In the genomic region with DNA sequence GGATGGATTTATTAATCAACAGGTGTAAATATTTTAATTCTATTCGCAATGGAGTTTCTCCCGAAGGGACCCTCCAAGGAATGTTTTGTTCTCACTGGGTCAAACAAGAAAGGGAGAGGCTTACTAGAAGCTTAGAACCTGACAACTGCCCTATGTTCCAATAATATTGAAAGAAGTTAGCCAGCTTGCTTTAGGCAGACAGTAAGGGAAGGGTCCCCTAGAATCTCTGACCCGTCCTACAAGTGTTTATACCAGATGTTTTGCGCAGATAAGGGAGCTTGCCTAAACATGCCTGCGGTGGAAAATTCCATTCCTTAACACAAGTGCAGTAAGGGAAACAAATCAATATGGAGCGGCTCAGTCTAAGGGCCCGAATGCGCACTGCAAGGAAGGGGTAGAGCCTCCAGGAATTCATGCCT, we compare ENCODE assay signal across 24 cellular contexts. TPM values are rescaled to one million over a fixed set of nuclear protein-coding genes. Genes with fewer than 3 reads are reported as not detected.
A peak's percentile ranks its signal among the peaks of the same experiment; 100 is the strongest.
DNase-seq lines count a peak whose midpoint lies in the region; ATAC-seq and TF ChIP-seq lines count a peak whose summit lies in the region.
"Had no signal": no experiment of that assay in that cellular context is flagged by ENCODE, and none has a peak within 500 bp of the region (broad histone marks: within the 10 kb centered on the region; RNA-seq: fewer than 3 reads in every experiment).

No MANE protein-coding gene starts in this region.

- no peak overlapping the region for H3K4ac ChIP-seq in mesenchymal stem cell (ENCODE audit: low read depth in 1 of 2, low read length in 2 of 2)

- no peaks in the 10 kb centered on the region for H4K20me1 ChIP-seq in HCT116 (ENCODE audit: insufficient read depth)

- intact Hi-C loops in HCT116 (cut with micrococcal nuclease), result loop anchor here (2.0 to 10.0 kb wide), 4 partner anchors 114 to 1662 kb away; no protein-coding TSS in a partner anchor

- H3K9me3 ChIP-seq in HCT116 (ENCODE audit: control insufficient read depth in 1 of 2, insufficient read depth in 1 of 2, low read depth in 1 of 2, low read length in 2 of 2) (no peaks in the 10 kb centered on the region), mesenchymal stem cell (ENCODE audit: control insufficient read depth, low read length) (no peaks in the 10 kb centered on the region)
- H3K9me3 ChIP-seq: heart left ventricle, sigmoid colon, SJSA1, thoracic aorta had no signal

- peak overlapping the region; percentile 61 for H2BK120ac ChIP-seq in mesenchymal stem cell (ENCODE audit: low read depth, low read length)

- no peak overlapping the region for H2BK5ac ChIP-seq in mesenchymal stem cell (ENCODE audit: low read depth, low read length, poor library complexity, severe bottlenecking)

- H3K4me1 ChIP-seq in HCT116 (ENCODE audit: control insufficient read depth in 1 of 2, insufficient read depth in 2 of 2, low read length in 2 of 2) (peaks cover 0 to 8% of the 10 kb centered on the region in 2 experiments; a peak in 1 of 4 replicates), mesenchymal stem cell (ENCODE audit: control insufficient read depth, insufficient read depth, low read depth, low read length) (no peaks in the 10 kb centered on the region)
- H3K4me1 ChIP-seq: heart left ventricle, SJSA1 had no signal

- H2AFZ ChIP-seq in HCT116 (ENCODE audit: low read depth, low read length, poor library complexity, severe bottlenecking), result peak overlapping the region; percentile 84
- H2AFZ ChIP-seq in mesenchymal stem cell (ENCODE audit: low read depth, low read length), result peak overlapping the region; percentile 61

- H3K36me3 ChIP-seq in HCT116 (ENCODE audit: control insufficient read depth in 1 of 2, insufficient read depth in 2 of 2, low read length in 2 of 2) (no peaks in the 10 kb centered on the region), mesenchymal stem cell (ENCODE audit: control insufficient read depth in 1 of 2, insufficient read depth in 2 of 2, low read depth in 1 of 2, low read length in 2 of 2) (no peaks in the 10 kb centered on the region)
- H3K36me3 ChIP-seq: heart left ventricle, sigmoid colon, SJSA1, thoracic aorta had no signal

- DNase-seq in ELF-1 (ENCODE audit: low read depth, low spot score), result peak; percentile 62
- no peak for DNase-seq in HCT116 (ENCODE audit: low read depth, low spot score)
- DNase-seq in amniotic epithelial cell (ENCODE audit: low read depth), result peak; percentile 42
- DNase-seq in mesenchymal stem cell, result peak; percentile 44
- no peak for DNase-seq in SHP77 treated with DMSO at 0.1 percent for 48 hours (lab: John Stamatoyannopoulos, UW)
- no peak for DNase-seq in kidney tubule cell (ENCODE audit: low spot score)
- no peak for DNase-seq in NCI-H2227 (lab: John Stamatoyannopoulos, UW; ENCODE audit: unreplicated experiment)
- DNase-seq in ureter (ENCODE audit: low spot score), result no peak
- DNase-seq: activated naive CD4-positive, alpha-beta T cell; amygdala; effector CD4-positive, alpha-beta T cell; GOT3; heart left ventricle; left colon; NCI-H1930; NCI-H2227 treated with DMSO at 0.1 percent for 48 hours; sigmoid colon had no signal

- no peak overlapping the region for H4K91ac ChIP-seq in mesenchymal stem cell (ENCODE audit: low read length)

- H3K14ac ChIP-seq in mesenchymal stem cell (ENCODE audit: low read length in 2 of 2), result peak overlapping the region in 1 of 2 experiments; percentile 44

- H3K79me2 ChIP-seq in HCT116 (ENCODE audit: insufficient read depth, low read length), result no peaks in the 10 kb centered on the region

- no peak for ATAC-seq in HCT116

- POLR2A ChIA-PET in HCT116 (lab: Charles Lee), result no interaction called here

- H2BK12ac ChIP-seq in mesenchymal stem cell (ENCODE audit: low read length in 2 of 2), result peak overlapping the region in 1 of 2 experiments; percentile 24

- H3K9me2 ChIP-seq in HCT116 (ENCODE audit: insufficient read depth), result no peaks in the 10 kb centered on the region

- H3K9ac ChIP-seq in HCT116 (ENCODE audit: low read length), result no peak overlapping the region
- H3K9ac ChIP-seq in mesenchymal stem cell (ENCODE audit: low read length), result no peak overlapping the region

- peak overlapping the region; percentile 28 for H2AK5ac ChIP-seq in mesenchymal stem cell (ENCODE audit: low read length, severe bottlenecking)

- H3K27me3 ChIP-seq in HCT116 (ENCODE audit: insufficient read depth, low read length), result no peaks in the 10 kb centered on the region
- H3K27me3 ChIP-seq in mesenchymal stem cell (ENCODE audit: control insufficient read depth in 1 of 2, insufficient read depth in 1 of 2, low read length in 2 of 2), result peaks cover 0 to 6% of the 10 kb centered on the region in 2 experiments

- BruUV-seq in HCT116 (replicated peaks; lab: Mats Ljungman, UMichigan), result no TSS peak

- TF ChIP-seq POLR2A in HCT116 (IDR thresholded peaks at IDR 0.05; ENCODE audit: borderline replicate concordance, extremely low read depth, insufficient read depth, insufficient read length), result no peak

- H3K79me1 ChIP-seq in mesenchymal stem cell (replicated peaks; ENCODE audit: low read length, poor library complexity, severe bottlenecking), result no peaks in the 10 kb centered on the region

- TF ChIP-seq CTCF in HCT116 (IDR thresholded peaks at IDR 0.05 in 2 of 3, conservative IDR thresholded peaks at IDR 0.05 in 1 of 3; ENCODE audit: borderline replicate concordance in 1 of 3, insufficient read depth in 1 of 3, low read depth in 2 of 3, low read length in 2 of 3), result no peak

- RAD21 ChIA-PET in HCT116 (lab: Charles Lee; ENCODE audit: low non-redundant PET in 1 of 2, low total read pairs in 2 of 2, uncharacterized antibody in 2 of 2, unreplicated experiment in 2 of 2), result no interaction called here

- no peak for TF ChIP-seq RAD21 in HCT116 (IDR thresholded peaks at IDR 0.05; ENCODE audit: low read depth)

- no peak overlapping the region for H2BK15ac ChIP-seq in mesenchymal stem cell (ENCODE audit: low read depth, poor library complexity, severe bottlenecking)

- H3K4me3 ChIP-seq in HCT116 (replicated peaks in 1 of 2; ENCODE audit: low read depth in 1 of 2, low read length in 2 of 2), result no peak overlapping the region
- H3K4me3 ChIP-seq in mesenchymal stem cell (ENCODE audit: insufficient read depth in 1 of 2, low read depth in 1 of 2, low read length in 2 of 2), result no peak overlapping the region
- H3K4me3 ChIP-seq: GM12878, heart left ventricle, sigmoid colon, SJSA1, thoracic aorta had no signal

- CTCF ChIA-PET in HCT116 (lab: Charles Lee), result interaction anchor here (1.2 to 2.4 kb wide), 9 partner anchors 9 to 327 kb away, joined by 3 to 13 read pairs (median 4); a partner anchor contains a TSS

- H3K23ac ChIP-seq in mesenchymal stem cell (ENCODE audit: low read length in 2 of 2), result no peak overlapping the region

- H3K18ac ChIP-seq in mesenchymal stem cell (ENCODE audit: low read depth in 1 of 2, low read length in 2 of 2), result peak overlapping the region; percentile 40 to 54

- no peak overlapping the region for H3K27ac ChIP-seq in HCT116 (ENCODE audit: low read depth, low read length)
- H3K27ac ChIP-seq in mesenchymal stem cell (ENCODE audit: low read length, poor library complexity, severe bottlenecking), result no peak overlapping the region
- H3K27ac ChIP-seq: heart left ventricle, sigmoid colon, SJSA1, thoracic aorta had no signal

- WGBS in mesenchymal stem cell, result 80% methylated on average over 7 of the region's 8 CpGs

- H3K4me2 ChIP-seq in HCT116 (ENCODE audit: low read length) (peak overlapping the region; percentile 66; the same call in 1 of the 2 replicates), mesenchymal stem cell (ENCODE audit: low read length, poor library complexity, severe bottlenecking) (no peak overlapping the region)

- H4K8ac ChIP-seq in mesenchymal stem cell (ENCODE audit: low read length), result peak overlapping the region; percentile 28

TF ChIP-seq in HCT116, 20 proteins besides CTCF, POLR2A, EP300 and RAD21:
- TF ChIP-seq CEBPB (IDR thresholded peaks at IDR 0.05; ENCODE audit: low read depth) (no peak), JUND (IDR thresholded peaks at IDR 0.05) (no peak), EZH2phosphoT487 (IDR thresholded peaks at IDR 0.05; ENCODE audit: borderline replicate concordance) (no peak), SIN3A (IDR thresholded peaks at IDR 0.05; ENCODE audit: low read depth) (no peak), SP1 (IDR thresholded peaks at IDR 0.05; ENCODE audit: low read depth) (no peak), SRF (IDR thresholded peaks at IDR 0.05; ENCODE audit: low read depth) (no peak)

RNA-seq across cellular contexts. Expression of a gene that starts 17.7 kb away (rescaled TPM):
- 0.12 TPM for total RNA-seq in HCT116 (2021; ENCODE audit: unreplicated experiment)
- not detected in 2 replicates for polyA plus RNA-seq in HCT116 (2012)
- not detected for polyA plus RNA-seq in mesenchymal stem cell (2013, experiment 1 of 2)
- polyA plus RNA-seq in mesenchymal stem cell (2013, experiment 2 of 2), result not detected
- not detected for total RNA-seq in ureter
- total RNA-seq: GM12878, heart left ventricle, left colon, posterior vena cava, sigmoid colon, SJSA1, thoracic aorta had no signal
- polyA plus RNA-seq: CD14-positive monocyte, esophagus, GM12878, heart left ventricle, IgD-negative memory B cell had no signal

Comparison
In these comparisons a context has a peak if more than half of its experiments do, and no peak if none do; other contexts are left out.
1. DNase-seq: peak in ELF-1 (single experiment), amniotic epithelial cell (single experiment) and mesenchymal stem cell (single experiment); none in HCT116 (single experiment), SHP77 treated with DMSO at 0.1 percent for 48 hours (single experiment), kidney tubule cell (single experiment), NCI-H2227 (single experiment) and ureter (single experiment).